Comparison of ENCODE assay signal across 27 cellular contexts in genomic region chr12:83979785-83980184, GRCh38.
DNase-seq lines count a peak whose midpoint lies in the region; ATAC-seq, FAIRE-seq and TF ChIP-seq lines count a peak whose summit lies in the region.
"Had no signal": no experiment of that assay in that cellular context is flagged by ENCODE, and none has a peak within 500 bp of the region (broad histone marks: within the 10 kb centered on the region; RNA-seq: fewer than 3 reads in every experiment).

No MANE protein-coding gene starts in this region.

- H3K4me3 ChIP-seq in GM23338 (no peak overlapping the region), PC-3 (ENCODE audit: low read length) (no peak overlapping the region), bronchial epithelial cell (ENCODE audit: low read depth, low read length) (no peak overlapping the region), neuron (ENCODE audit: low read length) (no peak overlapping the region), SJCRH30 (no peak overlapping the region)
- H3K4me3 ChIP-seq: BLaER1 treated with 17β-estradiol and CSF1 and Interleukin-3, amounts not matched to agents 10 nM and 100 nM; GM12878 had no signal

- H3K9me2 ChIP-seq in GM23338 (ENCODE audit: insufficient read depth) (peaks cover 3% of the 10 kb centered on the region; the same call in 1 of the 2 replicates), PC-3 (replicated peaks; ENCODE audit: low read length) (no peaks in the 10 kb centered on the region)

- FAIRE-seq in bronchial epithelial cell (lab: Jason Lieb, UNC): no peak
- FAIRE-seq: A204.1, GM12878, GM12892, GM18507 had no signal

- CTCF ChIA-PET in PC-3 (lab: Charles Lee): interaction anchor here (0.6 kb wide), 1 partner anchor 15 kb away, joined by 6 read pairs; no protein-coding TSS in a partner anchor

- no peak overlapping the region for H3K27ac ChIP-seq in GM23338 (ENCODE audit: low read depth)
- peak overlapping the region; percentile 81 for H3K27ac ChIP-seq in PC-3 (ENCODE audit: low read length)
- H3K27ac ChIP-seq in SJCRH30: no peak overlapping the region
- H3K27ac ChIP-seq: BLaER1 treated with 17β-estradiol and CSF1 and Interleukin-3, amounts not matched to agents 10 nM and 100 nM had no signal

- H4K20me1 ChIP-seq in GM23338 (replicated peaks; ENCODE audit: insufficient read depth) (no peaks in the 10 kb centered on the region), PC-3 (ENCODE audit: low read length) (no peaks in the 10 kb centered on the region)
- H4K20me1 ChIP-seq: BLaER1 treated with 17β-estradiol and CSF1 and Interleukin-3, amounts not matched to agents 10 nM and 100 nM had no signal

- no peaks in the 10 kb centered on the region for H3K36me3 ChIP-seq in GM23338 (ENCODE audit: insufficient read depth)
- H3K36me3 ChIP-seq in PC-3 (ENCODE audit: low read depth, low read length): no peaks in the 10 kb centered on the region
- H3K36me3 ChIP-seq in bronchial epithelial cell (ENCODE audit: control insufficient read depth, insufficient read depth, low read length): no peaks in the 10 kb centered on the region
- no peaks in the 10 kb centered on the region for H3K36me3 ChIP-seq in neuron (ENCODE audit: insufficient read depth, low read length)
- no peaks in the 10 kb centered on the region for H3K36me3 ChIP-seq in SJCRH30
- H3K36me3 ChIP-seq: BLaER1 treated with 17β-estradiol and CSF1 and Interleukin-3, amounts not matched to agents 10 nM and 100 nM had no signal

- H3K4me3 Mint-ChIP-seq in GM23338 (no peak overlapping the region), glutamatergic neuron (ENCODE audit: unreplicated experiment) (no peak overlapping the region)
- H3K4me3 Mint-ChIP-seq: B cell; CD14-positive monocyte; CD4-positive, alpha-beta memory T cell; CD4-positive, CD25-positive, alpha-beta regulatory T cell; CD8-positive, alpha-beta memory T cell had no signal

- peak overlapping the region; percentile 28; the same call in 1 of the 2 replicates for H3K9ac ChIP-seq in PC-3 (ENCODE audit: low read length)
- H3K9ac ChIP-seq: BLaER1 treated with 17β-estradiol and CSF1 and Interleukin-3, amounts not matched to agents 10 nM and 100 nM had no signal

- H3K4me1 ChIP-seq in GM23338 (ENCODE audit: insufficient read depth) (peaks cover 12% of the 10 kb centered on the region; the same call in 1 of the 2 replicates), PC-3 (ENCODE audit: insufficient read depth, low read length) (peaks cover 21% of the 10 kb centered on the region), neuron (ENCODE audit: insufficient read depth, low read length) (no peaks in the 10 kb centered on the region), SJCRH30 (0 out of 2 replicates have a peak, but pooled peaks cover 2% of the 10 kb centered on the region)
- H3K4me1 ChIP-seq: BLaER1 treated with 17β-estradiol and CSF1 and Interleukin-3, amounts not matched to agents 10 nM and 100 nM had no signal

- H3K9me3 ChIP-seq in PC-3 (ENCODE audit: low read length): no peaks in the 10 kb centered on the region
- H3K9me3 ChIP-seq in neuron (ENCODE audit: low read length): no peaks in the 10 kb centered on the region
- H3K9me3 ChIP-seq in SJCRH30 (replicated peaks): no peaks in the 10 kb centered on the region
- H3K9me3 ChIP-seq: BLaER1 treated with 17β-estradiol and CSF1 and Interleukin-3, amounts not matched to agents 10 nM and 100 nM had no signal

- H3K4me1 Mint-ChIP-seq in GM23338: peaks cover 11% of the 10 kb centered on the region; the same call in 2 of the 3 replicates
- H3K4me1 Mint-ChIP-seq in glutamatergic neuron (ENCODE audit: low read depth, unreplicated experiment): no peaks in the 10 kb centered on the region
- H3K4me1 Mint-ChIP-seq: B cell; CD14-positive monocyte; CD4-positive, alpha-beta memory T cell; CD4-positive, CD25-positive, alpha-beta regulatory T cell; CD8-positive, alpha-beta memory T cell had no signal

- H3K27me3 ChIP-seq in GM23338 (ENCODE audit: insufficient read depth) (no peaks in the 10 kb centered on the region), PC-3 (ENCODE audit: low read length) (no peaks in the 10 kb centered on the region), bronchial epithelial cell (ENCODE audit: control insufficient read depth, insufficient read depth, low read length) (no peaks in the 10 kb centered on the region), neuron (ENCODE audit: insufficient read depth, low read length) (no peaks in the 10 kb centered on the region), SJCRH30 (no peaks in the 10 kb centered on the region)
- H3K27me3 ChIP-seq: BLaER1 treated with 17β-estradiol and CSF1 and Interleukin-3, amounts not matched to agents 10 nM and 100 nM had no signal

- no peak for ATAC-seq in GM23338
- peak; percentile 82 for ATAC-seq in PC-3
- ATAC-seq: GM12878 had no signal

- intact Hi-C loops in PC-3 (cut with micrococcal nuclease): loop anchor here (10.0 kb wide), 2 partner anchors 115 to 415 kb away; no protein-coding TSS in a partner anchor

- no peak for DNase-seq in GM23338 (ENCODE audit: low spot score)
- DNase-seq in PC-3: peak; percentile 94
- peak; percentile 5 for DNase-seq in bronchial epithelial cell (ENCODE audit: low read depth)
- DNase-seq in glutamatergic neuron: no peak
- DNase-seq in SJCRH30: no peak
- no peak for DNase-seq in NCI-H187 (lab: John Stamatoyannopoulos, UW)
- no peak for DNase-seq in NCI-H2171 (lab: John Stamatoyannopoulos, UW)
- DNase-seq: 8988T; AML-193; CD4-positive, alpha-beta memory T cell; CD4-positive, CD25-positive, alpha-beta regulatory T cell; CD8-positive, alpha-beta memory T cell; COR-L47; DMS 273 treated with DMSO at 0.1 percent for 48 hours; DMS153; DMS79; DND-41; EL; GDM1 had no signal

- H2AFZ ChIP-seq in GM23338 (peak overlapping the region; percentile 53; the same call in 1 of the 2 replicates), PC-3 (ENCODE audit: low read length) (no peak overlapping the region), neuron (ENCODE audit: low read depth, low read length) (peak overlapping the region; percentile 4)

- H3K4me2 ChIP-seq in GM23338 (no peak overlapping the region), PC-3 (ENCODE audit: low read length) (peak overlapping the region; percentile 61)
- H3K4me2 ChIP-seq: BLaER1 treated with 17β-estradiol and CSF1 and Interleukin-3, amounts not matched to agents 10 nM and 100 nM had no signal

- POLR2A ChIA-PET in PC-3 (lab: Charles Lee; ENCODE audit: unreplicated experiment): no interaction called here

- H3K9me3 Mint-ChIP-seq in GM23338: no peaks in the 10 kb centered on the region
- H3K9me3 Mint-ChIP-seq in glutamatergic neuron (ENCODE audit: unreplicated experiment): no peaks in the 10 kb centered on the region

- no peak overlapping the region; the same call in 1 of the 2 replicates for H3K27ac Mint-ChIP-seq in GM23338
- H3K27ac Mint-ChIP-seq in glutamatergic neuron (ENCODE audit: unreplicated experiment): no peak overlapping the region
- H3K27ac Mint-ChIP-seq: B cell; CD14-positive monocyte; CD4-positive, alpha-beta memory T cell; CD4-positive, CD25-positive, alpha-beta regulatory T cell; CD8-positive, alpha-beta memory T cell had no signal

- no peaks in the 10 kb centered on the region for H3K79me2 ChIP-seq in GM23338 (replicated peaks; ENCODE audit: insufficient read depth)
- H3K79me2 ChIP-seq in PC-3 (ENCODE audit: low read length): no peaks in the 10 kb centered on the region

- no peak for TF ChIP-seq CTCF in GM23338 (conservative IDR thresholded peaks at IDR 0.05; ENCODE audit: low read depth in 2 of 2)
- no peak for TF ChIP-seq CTCF in PC-3 (conservative IDR thresholded peaks at IDR 0.05; ENCODE audit: low read depth, low read length)
- no peak for TF ChIP-seq CTCF in bronchial epithelial cell (IDR thresholded peaks at IDR 0.05; ENCODE audit: insufficient read depth, low read length, severe bottlenecking)
- no peak for TF ChIP-seq CTCF in glutamatergic neuron (IDR thresholded peaks at IDR 0.05; ENCODE audit: partially characterized antibody, unreplicated experiment)

- no peaks in the 10 kb centered on the region for H3K36me3 Mint-ChIP-seq in GM23338 (ENCODE audit: low read depth)
- no peaks in the 10 kb centered on the region for H3K36me3 Mint-ChIP-seq in glutamatergic neuron (ENCODE audit: unreplicated experiment)
- H3K36me3 Mint-ChIP-seq: CD14-positive monocyte; CD4-positive, alpha-beta memory T cell; CD4-positive, CD25-positive, alpha-beta regulatory T cell; CD8-positive, alpha-beta memory T cell had no signal

- H3K27me3 Mint-ChIP-seq in GM23338 (ENCODE audit: insufficient read depth, low read depth, poor library complexity) (no peaks in the 10 kb centered on the region), glutamatergic neuron (ENCODE audit: unreplicated experiment) (no peaks in the 10 kb centered on the region)
- H3K27me3 Mint-ChIP-seq: B cell; CD4-positive, alpha-beta memory T cell; CD4-positive, CD25-positive, alpha-beta regulatory T cell; CD8-positive, alpha-beta memory T cell had no signal

- H3F3A ChIP-seq in GM23338 (replicated peaks; ENCODE audit: low read depth) (no peaks in the 10 kb centered on the region), PC-3 (ENCODE audit: low read length, unreplicated experiment) (no peaks in the 10 kb centered on the region)

- BruUV-seq in PC-3 (replicated peaks; lab: Mats Ljungman, UMichigan): no TSS peak

Comparison
In these comparisons a context has a peak if more than half of its experiments do, and no peak if none do; other contexts are left out.
1. DNase-seq: peak in PC-3 (single experiment) and bronchial epithelial cell (single experiment); none in GM23338 (single experiment), glutamatergic neuron (single experiment), SJCRH30 (0 of 2), NCI-H187 (0 of 2) and NCI-H2171 (single experiment).